In genomic region chr16:24773771-24774427, GRCh38 we compare ENCODE assay signal across 32 cellular contexts. TPM values are rescaled to one million over a fixed set of nuclear protein-coding genes. Genes with fewer than 3 reads are reported as not detected.
DNase-seq lines count a peak whose midpoint lies in the region; ATAC-seq, FAIRE-seq and TF ChIP-seq lines count a peak whose summit lies in the region.
"Had no signal": no experiment of that assay in that cellular context is flagged by ENCODE, and none has a peak within 500 bp of the region (broad histone marks: within the 10 kb centered on the region; RNA-seq: fewer than 3 reads in every experiment).

No MANE protein-coding gene starts in this region.

- no peak for ATAC-seq in activated naive CD4-positive, alpha-beta T cell treated with anti-CD3 and anti-CD28 coated beads, Interleukin-2, amount 50 U/mL, for 72 hours
- ATAC-seq in central memory CD8-positive, alpha-beta T cell (replicated peaks; ENCODE audit: extremely low read depth, poor library complexity, severe bottlenecking): no peak
- ATAC-seq in stimulated activated naive B cell treated with anti-CD40 and anti-IgM and Interleukin-4, amounts not matched to agents 10 μg/mL and 1 μg/mL and 100 μg/mL, for 72 hours (replicated peaks): no peak
- ATAC-seq: activated CD8-positive, alpha-beta T cell treated with anti-CD3 and anti-CD28 coated beads, Interleukin-2, amount 10 ng/mL, durations not matched to agents 7 days and 5 days; GM12878; HepG2; left cardiac atrium had no signal

- TF ChIP-seq POLR2A in GM12891 (IDR thresholded peaks at IDR 0.05; ENCODE audit: low read depth, low read length): no peak

- no peaks in the 10 kb centered on the region for H3K9me3 Mint-ChIP-seq in activated naive CD4-positive, alpha-beta T cell treated with anti-CD3 and anti-CD28 coated beads, Interleukin-2, amount 50 U/mL, for 24 hours
- no peaks in the 10 kb centered on the region for H3K9me3 Mint-ChIP-seq in activated naive CD4-positive, alpha-beta T cell treated with anti-CD3 and anti-CD28 coated beads, Interleukin-2, amount 50 U/mL, for 72 hours
- no peaks in the 10 kb centered on the region for H3K9me3 Mint-ChIP-seq in central memory CD8-positive, alpha-beta T cell
- H3K9me3 Mint-ChIP-seq in stimulated activated naive B cell treated with anti-CD40 and anti-IgM and Interleukin-4, amounts not matched to agents 10 μg/mL and 1 μg/mL and 100 μg/mL, for 72 hours: no peaks in the 10 kb centered on the region
- H3K9me3 Mint-ChIP-seq: immature natural killer cell; T-helper 1 cell treated with Interleukin-12 subunit alpha and Interleukin-12 subunit beta and Interleukin-4 antibody, amounts not matched to agents 30 μg/mL and 1 μg/mL, for 36 hours had no signal

- no peaks in the 10 kb centered on the region for H3K27me3 Mint-ChIP-seq in activated naive CD4-positive, alpha-beta T cell treated with anti-CD3 and anti-CD28 coated beads, Interleukin-2, amount 50 U/mL, for 24 hours
- H3K27me3 Mint-ChIP-seq in central memory CD8-positive, alpha-beta T cell: no peaks in the 10 kb centered on the region
- H3K27me3 Mint-ChIP-seq in stimulated activated naive B cell treated with anti-CD40 and anti-IgM and Interleukin-4, amounts not matched to agents 10 μg/mL and 1 μg/mL and 100 μg/mL, for 72 hours: no peaks in the 10 kb centered on the region
- H3K27me3 Mint-ChIP-seq: brain had no signal

- H3K36me3 Mint-ChIP-seq in activated naive CD4-positive, alpha-beta T cell treated with anti-CD3 and anti-CD28 coated beads, Interleukin-2, amount 50 U/mL, for 24 hours: peaks cover 18% of the 10 kb centered on the region
- peaks cover 0 to 6% of the 10 kb centered on the region in 2 donors for H3K36me3 Mint-ChIP-seq in activated naive CD4-positive, alpha-beta T cell treated with anti-CD3 and anti-CD28 coated beads, Interleukin-2, amount 50 U/mL, for 72 hours
- peaks cover 13% of the 10 kb centered on the region for H3K36me3 Mint-ChIP-seq in central memory CD8-positive, alpha-beta T cell (ENCODE audit: insufficient read depth)
- peaks cover 30 to 49% of the 10 kb centered on the region in 2 donors for H3K36me3 Mint-ChIP-seq in stimulated activated naive B cell treated with anti-CD40 and anti-IgM and Interleukin-4, amounts not matched to agents 10 μg/mL and 1 μg/mL and 100 μg/mL, for 72 hours

- in situ Hi-C loops in brain microvascular endothelial cell (cut with HindIII; ENCODE audit: low pct_ligation_motif_present, low sequenced_read_pairs): no loop called here

- no peaks in the 10 kb centered on the region for H3K27me3 ChIP-seq in brain microvascular endothelial cell (replicated peaks)
- H3K27me3 ChIP-seq: colonic mucosa, testis had no signal

- H3K27ac Mint-ChIP-seq in activated naive CD4-positive, alpha-beta T cell treated with anti-CD3 and anti-CD28 coated beads, Interleukin-2, amount 50 U/mL, for 24 hours: peak overlapping the region; percentile 75
- no peak overlapping the region for H3K27ac Mint-ChIP-seq in activated naive CD4-positive, alpha-beta T cell treated with anti-CD3 and anti-CD28 coated beads, Interleukin-2, amount 50 U/mL, for 72 hours
- peak overlapping the region; percentile 73 for H3K27ac Mint-ChIP-seq in central memory CD8-positive, alpha-beta T cell (ENCODE audit: low read depth)
- H3K27ac Mint-ChIP-seq in stimulated activated naive B cell treated with anti-CD40 and anti-IgM and Interleukin-4, amounts not matched to agents 10 μg/mL and 1 μg/mL and 100 μg/mL, for 72 hours: peak overlapping the region; percentile 42
- H3K27ac Mint-ChIP-seq: activated CD8-positive, alpha-beta T cell treated with anti-CD3 and anti-CD28 coated beads, Interleukin-2, amount 10 ng/mL, durations not matched to agents 7 days and 5 days; brain; T-helper 1 cell treated with Interleukin-12 subunit alpha and Interleukin-12 subunit beta and Interleukin-4 antibody, amounts not matched to agents 30 μg/mL and 1 μg/mL, for 36 hours had no signal

- H3K4me3 Mint-ChIP-seq in activated naive CD4-positive, alpha-beta T cell treated with anti-CD3 and anti-CD28 coated beads, Interleukin-2, amount 50 U/mL, for 24 hours: no peak overlapping the region
- H3K4me3 Mint-ChIP-seq in central memory CD8-positive, alpha-beta T cell: no peak overlapping the region
- no peak overlapping the region for H3K4me3 Mint-ChIP-seq in stimulated activated naive B cell treated with anti-CD40 and anti-IgM and Interleukin-4, amounts not matched to agents 10 μg/mL and 1 μg/mL and 100 μg/mL, for 72 hours
- H3K4me3 Mint-ChIP-seq: activated CD8-positive, alpha-beta T cell treated with anti-CD3 and anti-CD28 coated beads, Interleukin-2, amount 10 ng/mL, durations not matched to agents 7 days and 5 days; brain; immature natural killer cell; T-helper 1 cell treated with Interleukin-12 subunit alpha and Interleukin-12 subunit beta and Interleukin-4 antibody, amounts not matched to agents 30 μg/mL and 1 μg/mL, for 36 hours had no signal

- DNase-seq in activated naive CD4-positive, alpha-beta T cell treated with anti-CD3 and anti-CD28 coated beads, Interleukin-2, amount 50 U/mL, for 72 hours (ENCODE audit: low spot score in 2 of 2): no peak
- DNase-seq in M059J (ENCODE audit: low read depth) (peak; percentile 13), GM12891 (ENCODE audit: insufficient read length, low spot score) (no peak), brain microvascular endothelial cell (no peak), DMS79 treated with DMSO at 0.1 percent for 48 hours (lab: John Stamatoyannopoulos, UW) (no peak)
- DNase-seq in central memory CD8-positive, alpha-beta T cell (ENCODE audit: low spot score in 2 of 2): no peak
- DNase-seq in stimulated activated naive B cell treated with anti-CD40 and anti-IgM and Interleukin-4, amounts not matched to agents 10 μg/mL and 1 μg/mL and 100 μg/mL, for 72 hours: no peak
- DNase-seq: activated CD8-positive, alpha-beta T cell treated with anti-CD3 and anti-CD28 coated beads, Interleukin-2, amount 10 ng/mL, durations not matched to agents 7 days and 5 days; activated gamma-delta T cell; colonic mucosa; DMS153; effector CD4-positive, alpha-beta T cell; H7; immature natural killer cell; Karpas-422; left cardiac atrium; NCI-H1417 treated with DMSO at 0.1 percent for 48 hours; NCI-H2029 treated with DMSO at 0.1 percent for 48 hours; NCI-H524 treated with DMSO at 0.1 percent for 48 hours; OCI-M1; stimulated activated CD4-positive, alpha-beta T cell treated with anti-CD3 and anti-CD28 coated beads, Interleukin-15, amount 100 ng/mL, for 24 hours; stimulated activated naive CD4-positive, alpha-beta T cell; testis had no signal

- no peak for TF ChIP-seq CTCF in brain microvascular endothelial cell (IDR thresholded peaks at IDR 0.05; ENCODE audit: low read depth, low read length, missing control alignments)

- peaks cover 16% of the 10 kb centered on the region for H3K36me3 ChIP-seq in brain microvascular endothelial cell (replicated peaks)

- H3K4me3 ChIP-seq in brain microvascular endothelial cell (ENCODE audit: low read depth, low read length): no peak overlapping the region
- H3K4me3 ChIP-seq: colonic mucosa, GM12878, lung, SK-N-MC, testis had no signal

- no peak overlapping the region for H3K27ac ChIP-seq in brain microvascular endothelial cell
- H3K27ac ChIP-seq: colonic mucosa, SK-N-MC, testis had no signal

- peaks cover 67% of the 10 kb centered on the region for H3K4me1 Mint-ChIP-seq in activated naive CD4-positive, alpha-beta T cell treated with anti-CD3 and anti-CD28 coated beads, Interleukin-2, amount 50 U/mL, for 24 hours
- H3K4me1 Mint-ChIP-seq in central memory CD8-positive, alpha-beta T cell: peaks cover 60% of the 10 kb centered on the region
- peaks cover 16 to 29% of the 10 kb centered on the region in 2 donors for H3K4me1 Mint-ChIP-seq in stimulated activated naive B cell treated with anti-CD40 and anti-IgM and Interleukin-4, amounts not matched to agents 10 μg/mL and 1 μg/mL and 100 μg/mL, for 72 hours

- FAIRE-seq in GM12891 (lab: Jason Lieb, UNC): no peak
- FAIRE-seq: GM12878, HepG2, TTC549, urothelium cell line had no signal

TF ChIP-seq in GM12891, 5 proteins besides CTCF, POLR2A, EP300 and RAD21:
- TF ChIP-seq POLR2AphosphoS5 (IDR thresholded peaks at IDR 0.05; ENCODE audit: low read depth, low read length) (no peak), TAF1 (IDR thresholded peaks at IDR 0.05; ENCODE audit: low read depth, low read length) (no peak), SPI1 (IDR thresholded peaks at IDR 0.05; ENCODE audit: low read depth, low read length) (no peak), PAX5 (IDR thresholded peaks at IDR 0.05; ENCODE audit: insufficient read depth, low read length, severe bottlenecking) (no peak), POU2F2 (IDR thresholded peaks at IDR 0.05; ENCODE audit: low read depth, low read length) (no peak)

RNA-seq across cellular contexts. Expression of gene TNRC6A, which starts 44.4 kb away (rescaled TPM):
- 10 to 100 TPM; 41.2 to 50.5 TPM for total RNA-seq in activated naive CD4-positive, alpha-beta T cell treated with anti-CD3 and anti-CD28 coated beads, Interleukin-2, amount 50 U/mL, for 72 hours
- 13.4 and 21.5 TPM in 2 replicates for total RNA-seq in M059J (2014; rRNA removed; shearing (Covaris generic))
- polyA plus RNA-seq in GM12891 (2012; ENCODE audit: low read depth, missing spikeins): 9.6 TPM

Comparison
In these comparisons a context has a peak if more than half of its experiments do, and no peak if none do; other contexts are left out.
1. H3K27ac Mint-ChIP-seq: peak in activated naive CD4-positive, alpha-beta T cell treated with anti-CD3 and anti-CD28 coated beads, Interleukin-2, amount 50 U/mL, for 24 hours (single experiment), central memory CD8-positive, alpha-beta T cell (single experiment) and stimulated activated naive B cell treated with anti-CD40 and anti-IgM and Interleukin-4, amounts not matched to agents 10 μg/mL and 1 μg/mL and 100 μg/mL, for 72 hours (single experiment); none in activated naive CD4-positive, alpha-beta T cell treated with anti-CD3 and anti-CD28 coated beads, Interleukin-2, amount 50 U/mL, for 72 hours (0 of 2).